In genomic region chr2:135742307-135742838, GRCh38 we compare ENCODE assay signal across 8 cellular contexts. TPM values are rescaled to one million over a fixed set of nuclear protein-coding genes. Genes with fewer than 3 reads are reported as not detected.
A peak's percentile ranks its signal among the peaks of the same experiment; 100 is the strongest.
DNase-seq lines count a peak whose midpoint lies in the region; ATAC-seq and TF ChIP-seq lines count a peak whose summit lies in the region.

No MANE protein-coding gene starts in this region.

- RAD21 ChIA-PET in HCT116 (lab: Charles Lee; ENCODE audit: low non-redundant PET in 1 of 2, low total read pairs in 2 of 2, uncharacterized antibody in 2 of 2, unreplicated experiment in 2 of 2), result no interaction called here

- peak overlapping the region; percentile 86 for H3K4me2 ChIP-seq in HCT116 (ENCODE audit: low read length)

- H3K4me1 ChIP-seq in HCT116 (ENCODE audit: control insufficient read depth in 1 of 2, insufficient read depth in 2 of 2, low read length in 2 of 2) (peaks cover 6 to 18% of the 10 kb centered on the region in 2 experiments; a peak in 3 of 4 replicates), colonic mucosa (no peaks in the 10 kb centered on the region), left lung (peaks cover 12 to 44% of the 10 kb centered on the region in 2 donors)

- H3K9ac ChIP-seq in HCT116 (ENCODE audit: low read length) (peak overlapping the region; percentile 95), colonic mucosa (ENCODE audit: low read depth in 2 of 2, low read length in 2 of 2) (peak overlapping the region; percentile 93 to 99)

- POLR2A ChIA-PET in HCT116 (lab: Charles Lee), result no interaction called here

- no peak for TF ChIP-seq RAD21 in HCT116 (IDR thresholded peaks at IDR 0.05; ENCODE audit: low read depth)

- no peaks in the 10 kb centered on the region for H4K20me1 ChIP-seq in HCT116 (ENCODE audit: insufficient read depth)

- peaks cover 31% of the 10 kb centered on the region for H3K36me3 Mint-ChIP-seq in T-helper 2 cell treated with Interferon-gamma antibody and Interleukin-4, amounts not matched to agents 5 μg/mL and 100 μg/mL, for 36 hours (ENCODE audit: low read depth)

- peaks cover 56% of the 10 kb centered on the region for H3K79me2 ChIP-seq in HCT116 (ENCODE audit: insufficient read depth, low read length)

- H3K27me3 Mint-ChIP-seq in T-helper 2 cell treated with Interferon-gamma antibody and Interleukin-4, amounts not matched to agents 5 μg/mL and 100 μg/mL, for 36 hours (ENCODE audit: low read depth), result no peaks in the 10 kb centered on the region

- intact Hi-C loops in HCT116 (cut with micrococcal nuclease) (no loop called here), colonic mucosa (cut with DNase I) (no loop called here), left lung (cut with DNase I) (no loop called here)

- H3K27me3 ChIP-seq in HCT116 (ENCODE audit: insufficient read depth, low read length), result no peaks in the 10 kb centered on the region
- no peaks in the 10 kb centered on the region for H3K27me3 ChIP-seq in MG63
- no peaks in the 10 kb centered on the region for H3K27me3 ChIP-seq in colonic mucosa
- no peaks in the 10 kb centered on the region for H3K27me3 ChIP-seq in left lung

- peak; percentile 4 to 5 for DNase-seq in activated CD8-positive, alpha-beta memory T cell treated with anti-CD3 and anti-CD28 coated beads for 4 hours (ENCODE audit: low read depth in 2 of 2)
- no peak for DNase-seq in activated CD8-positive, alpha-beta memory T cell treated with anti-CD3 and anti-CD28 coated beads, Interleukin-2, amount 50 U/mL, for 4 hours
- DNase-seq in HCT116 (ENCODE audit: low read depth, low spot score) (no peak), MG63 (peak; percentile 25), colonic mucosa (peak; percentile 43), left lung (peak; percentile 44 to 86)
- peak; percentile 43 for DNase-seq in T-helper 2 cell treated with Interferon-gamma antibody and Interleukin-4, amounts not matched to agents 5 μg/mL and 100 μg/mL, for 36 hours (ENCODE audit: low spot score)
- DNase-seq in stimulated activated CD8-positive, alpha-beta memory T cell treated with anti-CD3 and anti-CD28 coated beads, Interleukin-7, amount 100 ng/mL, for 24 hours (ENCODE audit: low read depth), result peak; percentile 12

- peak overlapping the region; percentile 99 for H3K27ac Mint-ChIP-seq in T-helper 2 cell treated with Interferon-gamma antibody and Interleukin-4, amounts not matched to agents 5 μg/mL and 100 μg/mL, for 36 hours

- H3K4me3 Mint-ChIP-seq in T-helper 2 cell treated with Interferon-gamma antibody and Interleukin-4, amounts not matched to agents 5 μg/mL and 100 μg/mL, for 36 hours, result peak overlapping the region; percentile 95

- peaks cover 26% of the 10 kb centered on the region for H3K4me1 Mint-ChIP-seq in T-helper 2 cell treated with Interferon-gamma antibody and Interleukin-4, amounts not matched to agents 5 μg/mL and 100 μg/mL, for 36 hours (ENCODE audit: low read depth)

- no peak for TF ChIP-seq CTCF in HCT116 (IDR thresholded peaks at IDR 0.05 in 2 of 3, conservative IDR thresholded peaks at IDR 0.05 in 1 of 3; ENCODE audit: borderline replicate concordance in 1 of 3, insufficient read depth in 1 of 3, low read depth in 2 of 3, low read length in 2 of 3)
- no peak for TF ChIP-seq CTCF in colonic mucosa (IDR thresholded peaks at IDR 0.05)
- TF ChIP-seq CTCF in left lung (IDR thresholded peaks at IDR 0.05), result no peak

- H3K4me3 ChIP-seq in HCT116 (replicated peaks in 1 of 2; ENCODE audit: low read depth in 1 of 2, low read length in 2 of 2) (peak overlapping the region; percentile 87 to 95), MG63 (peak overlapping the region; percentile 89), colonic mucosa (peak overlapping the region; percentile 98), left lung (peak overlapping the region; percentile 78 to 98)

- CTCF ChIA-PET in HCT116 (lab: Charles Lee), result no interaction called here

- H3K9me3 ChIP-seq in HCT116 (ENCODE audit: control insufficient read depth in 1 of 2, insufficient read depth in 1 of 2, low read depth in 1 of 2, low read length in 2 of 2) (no peaks in the 10 kb centered on the region), MG63 (0 out of 2 replicates have a peak, but pooled peaks cover 3% of the 10 kb centered on the region), colonic mucosa (no peaks in the 10 kb centered on the region), left lung (no peaks in the 10 kb centered on the region)

- H3K9me2 ChIP-seq in HCT116 (ENCODE audit: insufficient read depth), result no peaks in the 10 kb centered on the region

- H3K9me3 Mint-ChIP-seq in T-helper 2 cell treated with Interferon-gamma antibody and Interleukin-4, amounts not matched to agents 5 μg/mL and 100 μg/mL, for 36 hours, result peaks cover 4% of the 10 kb centered on the region

- no TSS peak for BruUV-seq in HCT116 (replicated peaks; lab: Mats Ljungman, UMichigan)

- H3K27ac ChIP-seq in HCT116 (ENCODE audit: low read depth, low read length) (peak overlapping the region; percentile 92), colonic mucosa (peak overlapping the region; percentile 100), left lung (peak overlapping the region; percentile 97 to 100)

- ATAC-seq in HCT116 (peak; percentile 16), left lung (peak; percentile 49)

- no peak for TF ChIP-seq POLR2A in HCT116 (IDR thresholded peaks at IDR 0.05; ENCODE audit: borderline replicate concordance, extremely low read depth, insufficient read depth, insufficient read length)

- H3K36me3 ChIP-seq in HCT116 (ENCODE audit: control insufficient read depth in 1 of 2, insufficient read depth in 2 of 2, low read length in 2 of 2), result no peaks in the 10 kb centered on the region; a peak in 2 of 4 replicates
- peaks cover 19% of the 10 kb centered on the region for H3K36me3 ChIP-seq in MG63
- H3K36me3 ChIP-seq in colonic mucosa, result no peaks in the 10 kb centered on the region
- peaks cover 0 to 2% of the 10 kb centered on the region in 2 donors for H3K36me3 ChIP-seq in left lung

- H2AFZ ChIP-seq in HCT116 (ENCODE audit: low read depth, low read length, poor library complexity, severe bottlenecking), result no peak overlapping the region

TF ChIP-seq in HCT116, 20 proteins besides CTCF, POLR2A, EP300 and RAD21 (continues in another document):
- TF ChIP-seq POLR2AphosphoS5 (IDR thresholded peaks at IDR 0.05; ENCODE audit: low read depth, low read length) (no peak), SP1 (IDR thresholded peaks at IDR 0.05; ENCODE audit: low read depth) (no peak), SIN3A (IDR thresholded peaks at IDR 0.05; ENCODE audit: low read depth) (0 out of 2 replicates have a peak, but pooled peaks have one; percentile 19), ZNF274 (IDR thresholded peaks at IDR 0.05; ENCODE audit: low read depth, low read length) (no peak), EGR1 (IDR thresholded peaks at IDR 0.05; ENCODE audit: low read depth) (no peak), ZFX (IDR thresholded peaks at IDR 0.05) (peak; percentile 33), SRF (IDR thresholded peaks at IDR 0.05; ENCODE audit: low read depth) (no peak), TCF7L2 (IDR thresholded peaks at IDR 0.05; ENCODE audit: borderline replicate concordance, extremely low read depth, insufficient read depth, insufficient read length) (no peak), JUND (IDR thresholded peaks at IDR 0.05) (no peak), ELF1 (IDR thresholded peaks at IDR 0.05; ENCODE audit: borderline replicate concordance, low read depth) (no peak), EZH2phosphoT487 (IDR thresholded peaks at IDR 0.05; ENCODE audit: borderline replicate concordance) (no peak)
- TF ChIP-seq, protein P1, sequence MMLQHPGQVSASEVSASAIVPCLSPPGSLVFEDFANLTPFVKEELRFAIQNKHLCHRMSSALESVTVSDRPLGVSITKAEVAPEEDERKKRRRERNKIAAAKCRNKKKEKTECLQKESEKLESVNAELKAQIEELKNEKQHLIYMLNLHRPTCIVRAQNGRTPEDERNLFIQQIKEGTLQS (IDR thresholded peaks at IDR 0.05), result no peak
- TF ChIP-seq, protein P2, sequence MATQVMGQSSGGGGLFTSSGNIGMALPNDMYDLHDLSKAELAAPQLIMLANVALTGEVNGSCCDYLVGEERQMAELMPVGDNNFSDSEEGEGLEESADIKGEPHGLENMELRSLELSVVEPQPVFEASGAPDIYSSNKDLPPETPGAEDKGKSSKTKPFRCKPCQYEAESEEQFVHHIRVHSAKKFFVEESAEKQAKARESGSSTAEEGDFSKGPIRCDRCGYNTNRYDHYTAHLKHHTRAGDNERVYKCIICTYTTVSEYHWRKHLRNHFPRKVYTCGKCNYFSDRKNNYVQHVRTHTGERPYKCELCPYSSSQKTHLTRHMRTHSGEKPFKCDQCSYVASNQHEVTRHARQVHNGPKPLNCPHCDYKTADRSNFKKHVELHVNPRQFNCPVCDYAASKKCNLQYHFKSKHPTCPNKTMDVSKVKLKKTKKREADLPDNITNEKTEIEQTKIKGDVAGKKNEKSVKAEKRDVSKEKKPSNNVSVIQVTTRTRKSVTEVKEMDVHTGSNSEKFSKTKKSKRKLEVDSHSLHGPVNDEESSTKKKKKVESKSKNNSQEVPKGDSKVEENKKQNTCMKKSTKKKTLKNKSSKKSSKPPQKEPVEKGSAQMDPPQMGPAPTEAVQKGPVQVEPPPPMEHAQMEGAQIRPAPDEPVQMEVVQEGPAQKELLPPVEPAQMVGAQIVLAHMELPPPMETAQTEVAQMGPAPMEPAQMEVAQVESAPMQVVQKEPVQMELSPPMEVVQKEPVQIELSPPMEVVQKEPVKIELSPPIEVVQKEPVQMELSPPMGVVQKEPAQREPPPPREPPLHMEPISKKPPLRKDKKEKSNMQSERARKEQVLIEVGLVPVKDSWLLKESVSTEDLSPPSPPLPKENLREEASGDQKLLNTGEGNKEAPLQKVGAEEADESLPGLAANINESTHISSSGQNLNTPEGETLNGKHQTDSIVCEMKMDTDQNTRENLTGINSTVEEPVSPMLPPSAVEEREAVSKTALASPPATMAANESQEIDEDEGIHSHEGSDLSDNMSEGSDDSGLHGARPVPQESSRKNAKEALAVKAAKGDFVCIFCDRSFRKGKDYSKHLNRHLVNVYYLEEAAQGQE (IDR thresholded peaks at IDR 0.05; ENCODE audit: low read depth), result no peak

RNA-seq across cellular contexts. Expression of gene UBXN4, which starts 0.7 kb away (rescaled TPM):
- total RNA-seq in HCT116 (2021; ENCODE audit: unreplicated experiment) (69.7 TPM), colonic mucosa (100 to 1,000 TPM; 106 to 117 TPM), left lung (100 to 1,000 TPM in 1 of 2 donors, 10 to 100 TPM in 1; 88.8 to 114 TPM)
- polyA plus RNA-seq in HCT116 (2012), result 37.6 and 46.1 TPM in 2 replicates
- 46.3 and 63.0 TPM in 2 replicates for total RNA-seq in MG63 (2014; rRNA removed; shearing (Covaris generic); ENCODE audit: low replicate concordance)

Comparison
In these comparisons a context has a peak if more than half of its experiments do, and no peak if none do; other contexts are left out.
1. DNase-seq: peak in activated CD8-positive, alpha-beta memory T cell treated with anti-CD3 and anti-CD28 coated beads for 4 hours (2 of 2), MG63 (single experiment), T-helper 2 cell treated with Interferon-gamma antibody and Interleukin-4, amounts not matched to agents 5 μg/mL and 100 μg/mL, for 36 hours (single experiment), colonic mucosa (single experiment), left lung (2 of 2) and stimulated activated CD8-positive, alpha-beta memory T cell treated with anti-CD3 and anti-CD28 coated beads, Interleukin-7, amount 100 ng/mL, for 24 hours (single experiment); none in activated CD8-positive, alpha-beta memory T cell treated with anti-CD3 and anti-CD28 coated beads, Interleukin-2, amount 50 U/mL, for 4 hours (single experiment) and HCT116 (single experiment).
2. Peak in every context shown above with its lines, with median percentiles within 50 percentile points of each other: H3K27ac ChIP-seq and H3K4me3 ChIP-seq.